In the genomic region with DNA sequence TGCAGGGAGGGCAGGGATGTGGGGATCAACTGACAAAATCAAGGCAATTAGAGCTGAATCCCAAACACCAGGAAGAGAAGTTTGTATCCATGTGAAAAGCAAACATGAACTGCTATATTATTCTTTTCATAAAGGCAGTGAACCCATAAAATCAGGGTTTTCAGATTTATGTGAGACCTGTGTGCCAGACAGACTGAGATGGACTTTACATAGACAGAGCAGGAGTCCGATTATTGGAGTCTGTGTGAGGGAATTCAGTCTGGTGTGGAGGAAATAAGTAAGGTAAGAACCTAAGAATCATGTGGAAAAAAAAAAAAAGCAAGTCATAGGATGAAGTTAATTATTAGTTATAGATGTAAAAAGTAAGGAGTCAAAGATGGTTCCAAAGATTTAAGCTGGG, we compare ENCODE assay signal across 26 cellular contexts. TPM values are rescaled to one million over a fixed set of nuclear protein-coding genes. Genes with fewer than 3 reads are reported as not detected.
A peak's percentile ranks its signal among the peaks of the same experiment; 100 is the strongest.
DNase-seq lines count a peak whose midpoint lies in the region; ATAC-seq and TF ChIP-seq lines count a peak whose summit lies in the region.
"Had no signal": no experiment of that assay in that cellular context is flagged by ENCODE, and none has a peak within 500 bp of the region (broad histone marks: within the 10 kb centered on the region; RNA-seq: fewer than 3 reads in every experiment).

No MANE protein-coding gene starts in this region.

- H3K9ac ChIP-seq in colonic mucosa (ENCODE audit: low read depth in 2 of 2, low read length in 2 of 2): peak overlapping the region in 1 of 2 donors; percentile 38
- H3K9ac ChIP-seq: GM23248, KMS-11 had no signal

- H3K9me3 ChIP-seq in colonic mucosa: no peaks in the 10 kb centered on the region
- H3K9me3 ChIP-seq: SJSA1 had no signal

- no peaks in the 10 kb centered on the region for H3K9me3 Mint-ChIP-seq in nephron progenitor cell
- H3K9me3 Mint-ChIP-seq: CD4-positive, CD25-positive, alpha-beta regulatory T cell had no signal

- DNase-seq in LNCaP clone FGC (ENCODE audit: low read depth): peak; percentile 85
- DNase-seq in colonic mucosa: no peak
- DNase-seq in nephron progenitor cell: no peak
- DNase-seq in SW 1271 (lab: John Stamatoyannopoulos, UW): no peak
- no peak for DNase-seq in GOT3 (lab: John Stamatoyannopoulos, UW)
- DNase-seq: AML-193; Calu3; CD4-positive, CD25-positive, alpha-beta regulatory T cell; DMS79; GM23248; NCI-H1048; NCI-H1436 treated with DMSO at 0.1 percent for 48 hours; NCI-H2029 treated with DMSO at 0.1 percent for 48 hours; NCI-H2171 treated with DMSO at 0.1 percent for 48 hours; NCI-H446 treated with DMSO at 0.1 percent for 48 hours; NCI-H748 treated with DMSO at 0.1 percent for 48 hours; PC-3 had no signal

- H3K27ac Mint-ChIP-seq in nephron progenitor cell: peak overlapping the region; percentile 93

- intact Hi-C loops in colonic mucosa (cut with DNase I): no loop called here

- H3K27ac ChIP-seq in C4-2B (peak overlapping the region; percentile 71), colonic mucosa (peak overlapping the region; percentile 69)
- H3K27ac ChIP-seq: GM23248, KMS-11, SJSA1 had no signal

- no peaks in the 10 kb centered on the region for H3K27me3 Mint-ChIP-seq in nephron progenitor cell (ENCODE audit: low read depth, poor library complexity)
- H3K27me3 Mint-ChIP-seq: CD4-positive, CD25-positive, alpha-beta regulatory T cell had no signal

- H3K36me3 Mint-ChIP-seq in nephron progenitor cell (ENCODE audit: low read depth): peaks cover 5% of the 10 kb centered on the region

- peaks cover 12% of the 10 kb centered on the region for H3K4me1 Mint-ChIP-seq in nephron progenitor cell

- no peaks in the 10 kb centered on the region for H3K36me3 ChIP-seq in colonic mucosa
- H3K36me3 ChIP-seq: SJSA1 had no signal

- ATAC-seq in HG02588 (IDR thresholded peaks at IDR 0.05; ENCODE audit: unreplicated experiment): no peak
- ATAC-seq: GM12878, HCT116, HepG2, PC-3 had no signal

- TF ChIP-seq CTCF in C4-2B (conservative IDR thresholded peaks at IDR 0.05) (no peak), LNCaP clone FGC (IDR thresholded peaks at IDR 0.05; ENCODE audit: control insufficient read depth, extremely low read depth, insufficient read depth) (no peak), colonic mucosa (IDR thresholded peaks at IDR 0.05) (no peak), nephron progenitor cell (IDR thresholded peaks at IDR 0.05) (no peak)

- H3K27me3 ChIP-seq in colonic mucosa: no peaks in the 10 kb centered on the region
- H3K27me3 ChIP-seq: SJSA1 had no signal

- H3K4me3 Mint-ChIP-seq in nephron progenitor cell: no peak overlapping the region

- H3K4me3 ChIP-seq in LNCaP clone FGC (ENCODE audit: low read depth, low read length): no peak overlapping the region
- no peak overlapping the region for H3K4me3 ChIP-seq in colonic mucosa
- H3K4me3 ChIP-seq: GM12878, GM23248, SJSA1 had no signal

- peaks cover 5% of the 10 kb centered on the region for H3K4me1 ChIP-seq in colonic mucosa
- H3K4me1 ChIP-seq: SJSA1 had no signal

RNA-seq across cellular contexts. Expression of a gene that starts 45.1 kb away (rescaled TPM):
- total RNA-seq in colonic mucosa: under 1 TPM in 1 of 2 donors, not detected in 1; 0.35 TPM
- total RNA-seq: G401, GM23248, HepG2, MCF 10A, PC-3, SJSA1 had no signal

RNA-seq across cellular contexts. Expression of a gene that starts 46.4 kb away (rescaled TPM):
- total RNA-seq in colonic mucosa: 100 to 1,000 TPM in 1 of 2 donors, 10 to 100 TPM in 1; 49.1 to 103 TPM
